8 cellular contexts compared by ENCODE assay signal in genomic region chr3:13452490-13453335, GRCh38. TPM values are rescaled to one million over a fixed set of nuclear protein-coding genes. Genes with fewer than 3 reads are reported as not detected.
A peak's percentile ranks its signal among the peaks of the same experiment; 100 is the strongest.
DNase-seq lines count a peak whose midpoint lies in the region; ATAC-seq and TF ChIP-seq lines count a peak whose summit lies in the region.

No MANE protein-coding gene starts in this region.

- POLR2A ChIA-PET in activated CD8-positive, alpha-beta T cell treated with anti-CD3 and anti-CD28 coated beads for 36 hours (lab: Charles Lee), result interaction anchor here (1.0 to 3.5 kb wide), 5 partner anchors 27 to 87 kb away, joined by 3 to 35 read pairs (median 7); partner anchors contain the start of genes HDAC11 and NUP210

- no peaks in the 10 kb centered on the region for H3K9me3 ChIP-seq in mucosa of descending colon

- H3K36me3 Mint-ChIP-seq in activated CD8-positive, alpha-beta T cell treated with anti-CD3 and anti-CD28 coated beads for 36 hours (ENCODE audit: low read depth), result no peaks in the 10 kb centered on the region

- no peaks in the 10 kb centered on the region for H3K27me3 Mint-ChIP-seq in activated CD8-positive, alpha-beta T cell treated with anti-CD3 and anti-CD28 coated beads for 36 hours

- peak; percentile 25 for ATAC-seq in activated CD8-positive, alpha-beta T cell treated with anti-CD3 and anti-CD28 coated beads for 36 hours
- peak; percentile 57 for ATAC-seq in mucosa of descending colon
- no peak for ATAC-seq in HG02973 (IDR thresholded peaks at IDR 0.05; ENCODE audit: unreplicated experiment)

- peaks cover 13% of the 10 kb centered on the region for H3K4me1 Mint-ChIP-seq in activated CD8-positive, alpha-beta T cell treated with anti-CD3 and anti-CD28 coated beads for 36 hours (ENCODE audit: low read depth)

- DNase-seq in C1 segment of cervical spinal cord (lab: John Stamatoyannopoulos, UW) (peak in 11 of 14 donors; percentile 18 to 65 (median 33)), H4 (ENCODE audit: low spot score) (peak; percentile 59), NCI-H510A (lab: John Stamatoyannopoulos, UW) (peak; percentile 26), epithelial cell of esophagus (ENCODE audit: low read depth) (peak; percentile 56), mucosa of descending colon (peak in 2 of 3 donors; percentile 44 to 78), superior temporal gyrus (ENCODE audit: extremely low spot score) (peak; percentile 96)
- DNase-seq in activated CD8-positive, alpha-beta T cell treated with anti-CD3 and anti-CD28 coated beads for 36 hours, result peak; percentile 61

- peaks cover 5% of the 10 kb centered on the region for H3K4me1 ChIP-seq in mucosa of descending colon (ENCODE audit: low read depth)

- TF ChIP-seq CTCF in activated CD8-positive, alpha-beta T cell treated with anti-CD3 and anti-CD28 coated beads for 36 hours (IDR thresholded peaks at IDR 0.05), result peak; percentile 78
- TF ChIP-seq CTCF in epithelial cell of esophagus (IDR thresholded peaks at IDR 0.05; ENCODE audit: insufficient read depth, low read depth, low read length, missing control alignments) (peak; percentile 60), mucosa of descending colon (IDR thresholded peaks at IDR 0.05) (no peak)

- H3K4me3 ChIP-seq in epithelial cell of esophagus (ENCODE audit: low read length) (no peak overlapping the region), mucosa of descending colon (peak overlapping the region; percentile 16)

- CTCF ChIA-PET in activated CD8-positive, alpha-beta T cell treated with anti-CD3 and anti-CD28 coated beads for 36 hours (lab: Charles Lee), result interaction anchor here (0.7 to 6.3 kb wide), 49 partner anchors 10 to 469 kb away, joined by 3 to 125 read pairs (median 5); partner anchors contain the start of genes HDAC11 and NUP210

- H3K9me3 Mint-ChIP-seq in activated CD8-positive, alpha-beta T cell treated with anti-CD3 and anti-CD28 coated beads for 36 hours, result no peaks in the 10 kb centered on the region

- intact Hi-C loops in activated CD8-positive, alpha-beta T cell treated with anti-CD3 and anti-CD28 coated beads for 36 hours (cut with micrococcal nuclease), result loop anchor here (5.0 to 10.0 kb wide), 3 partner anchors 58 to 358 kb away; no protein-coding TSS in a partner anchor
- intact Hi-C loops in mucosa of descending colon (cut with DNase I, micrococcal nuclease), result loop anchor here (2.0 to 10.0 kb wide), 2 partner anchors 358 to 360 kb away; no protein-coding TSS in a partner anchor

- H3K36me3 ChIP-seq in mucosa of descending colon (ENCODE audit: low read depth), result no peaks in the 10 kb centered on the region

- peak overlapping the region; percentile 82 for H3K4me3 Mint-ChIP-seq in activated CD8-positive, alpha-beta T cell treated with anti-CD3 and anti-CD28 coated beads for 36 hours

- H3K27ac Mint-ChIP-seq in activated CD8-positive, alpha-beta T cell treated with anti-CD3 and anti-CD28 coated beads for 36 hours, result peak overlapping the region; percentile 89

RNA-seq across cellular contexts. Expression of gene HDAC11, which starts 27.4 kb away (rescaled TPM):
- 6.0 and 9.4 TPM in 2 replicates for total RNA-seq in H4 (2014; rRNA removed; shearing (Covaris generic))
- total RNA-seq in activated CD8-positive, alpha-beta T cell treated with anti-CD3 and anti-CD28 coated beads for 36 hours, result 1 to 10 TPM; 1.8 to 2.0 TPM
- 10 to 100 TPM; 23.0 to 28.7 (median 25.3) TPM for total RNA-seq in mucosa of descending colon

RNA-seq across cellular contexts. Expression of gene NUP210, which starts 32.6 kb away (rescaled TPM):
- 3.1 and 3.7 TPM in 2 replicates for total RNA-seq in H4 (2014; rRNA removed; shearing (Covaris generic))
- total RNA-seq in activated CD8-positive, alpha-beta T cell treated with anti-CD3 and anti-CD28 coated beads for 36 hours, result 100 to 1,000 TPM; 142 to 143 TPM
- total RNA-seq in mucosa of descending colon, result 10 to 100 TPM in 1 of 3 donors, 1 to 10 TPM in 2; 6.7 to 14.8 (median 8.1) TPM

Comparison
In these comparisons a context has a peak if more than half of its experiments do, and no peak if none do; other contexts are left out.
1. DNase-seq: peak in every context shown above with its lines; median percentile 96 in superior temporal gyrus; 61 in activated CD8-positive, alpha-beta T cell treated with anti-CD3 and anti-CD28 coated beads for 36 hours; 61 in mucosa of descending colon; 59 in H4; 56 in epithelial cell of esophagus; 33 in C1 segment of cervical spinal cord; 26 in NCI-H510A.
2. RNA of gene NUP210, which starts 32.6 kb away (total RNA-seq): 142 to 143 TPM in activated CD8-positive, alpha-beta T cell treated with anti-CD3 and anti-CD28 coated beads for 36 hours; 6.7 to 14.8 TPM in mucosa of descending colon and 3.1 to 3.7 TPM in H4; every median in the first group is over 4 times any median in the second.